ENCODE assay signal across 8 cellular contexts in the genomic region with DNA sequence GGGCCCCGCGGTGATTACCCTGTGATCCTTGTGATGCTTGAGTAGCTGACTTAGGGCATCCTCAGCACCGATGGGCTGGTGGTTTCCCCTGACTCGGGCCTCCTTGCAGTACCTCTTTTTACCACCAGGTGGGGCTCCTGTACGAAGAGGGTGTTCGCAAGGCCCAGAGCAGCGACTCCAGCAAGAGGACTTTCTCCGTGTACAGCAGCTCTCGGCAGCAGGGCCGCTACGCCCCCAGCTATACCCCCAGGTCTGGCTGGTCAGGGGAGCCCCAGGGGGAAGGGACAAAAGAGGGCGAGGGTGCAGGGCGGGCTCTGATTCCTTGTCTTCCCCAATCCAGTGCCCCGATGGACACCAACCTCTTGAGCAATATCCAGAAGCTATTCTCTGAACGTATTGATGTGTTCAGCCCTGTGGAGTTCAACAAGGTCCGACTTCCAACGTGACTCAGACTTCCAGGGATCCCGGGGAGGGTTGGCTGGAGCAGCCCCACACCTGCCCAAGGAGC. TPM values are rescaled to one million over a fixed set of nuclear protein-coding genes. Genes with fewer than 3 reads are reported as not detected.
DNase-seq lines count a peak whose midpoint lies in the region; ATAC-seq lines count a peak whose summit lies in the region.

No MANE protein-coding gene starts in this region.

- ATAC-seq in activated CD8-positive, alpha-beta T cell treated with anti-CD3 and anti-CD28 coated beads, Interleukin-2, amount 10 ng/mL, durations not matched to agents 7 days and 5 days = peak; percentile 43
- no peak for ATAC-seq in HG02973 (IDR thresholded peaks at IDR 0.05; ENCODE audit: unreplicated experiment)

- H2BK120ac ChIP-seq in mesenchymal stem cell (ENCODE audit: low read depth, low read length) = no peak overlapping the region

- H4K8ac ChIP-seq in mesenchymal stem cell (ENCODE audit: low read length) = no peak overlapping the region

- peak overlapping the region; percentile 56 for H4K91ac ChIP-seq in mesenchymal stem cell (ENCODE audit: low read length)

- 16% methylated on average over 18 of the region's 18 CpGs for WGBS in mesenchymal stem cell

- CTCF ChIA-PET in activated CD8-positive, alpha-beta T cell treated with anti-CD3 and anti-CD28 coated beads, Interleukin-2, amount 10 ng/mL, durations not matched to agents 7 days and 5 days (lab: Charles Lee) = interaction anchor here (0.7 to 5.2 kb wide), 26 partner anchors 8 to 400 kb away, joined by 3 to 117 read pairs (median 5); a partner anchor contains a TSS

- DNase-seq in DMS153 (lab: John Stamatoyannopoulos, UW) (peak; percentile 55), HuH-7 (ENCODE audit: low spot score) (peak; percentile 88), NOMO-1 treated with DMSO at 0.1 percent for 48 hours (lab: John Stamatoyannopoulos, UW; ENCODE audit: unreplicated experiment) (peak; percentile 67), mesenchymal stem cell (peak; percentile 85)
- DNase-seq in activated CD8-positive, alpha-beta T cell treated with anti-CD3 and anti-CD28 coated beads, Interleukin-2, amount 10 ng/mL, durations not matched to agents 7 days and 5 days = peak; percentile 97
- DNase-seq in effector CD4-positive, alpha-beta T cell = peak; percentile 94
- DNase-seq in stimulated activated CD8-positive, alpha-beta memory T cell treated with anti-CD3 and anti-CD28 coated beads, Interleukin-15, amount 100 ng/mL, for 24 hours (ENCODE audit: low read depth) = peak; percentile 98

- H3K9me3 ChIP-seq in mesenchymal stem cell (ENCODE audit: control insufficient read depth, low read length) = no peaks in the 10 kb centered on the region

- no peaks in the 10 kb centered on the region for H3K27me3 ChIP-seq in mesenchymal stem cell (ENCODE audit: control insufficient read depth in 1 of 2, insufficient read depth in 1 of 2, low read length in 2 of 2)

- no peak overlapping the region for H2BK5ac ChIP-seq in mesenchymal stem cell (ENCODE audit: low read depth, low read length, poor library complexity, severe bottlenecking)

- H3K4me1 ChIP-seq in mesenchymal stem cell (ENCODE audit: control insufficient read depth, insufficient read depth, low read depth, low read length) = peaks cover 33% of the 10 kb centered on the region

- POLR2A ChIA-PET in activated CD8-positive, alpha-beta T cell treated with anti-CD3 and anti-CD28 coated beads, Interleukin-2, amount 10 ng/mL, durations not matched to agents 7 days and 5 days (lab: Charles Lee) = interaction anchor here (0.8 to 4.7 kb wide), 10 partner anchors 9 to 262 kb away, joined by 3 to 30 read pairs (median 4); a partner anchor contains a TSS

- peaks cover 43% of the 10 kb centered on the region for H3K79me1 ChIP-seq in mesenchymal stem cell (replicated peaks; ENCODE audit: low read length, poor library complexity, severe bottlenecking)

- H3K27ac ChIP-seq in mesenchymal stem cell (ENCODE audit: low read length, poor library complexity, severe bottlenecking) = peak overlapping the region; percentile 35

- peaks cover 26% of the 10 kb centered on the region for H3K36me3 Mint-ChIP-seq in activated CD8-positive, alpha-beta T cell treated with anti-CD3 and anti-CD28 coated beads, Interleukin-2, amount 10 ng/mL, durations not matched to agents 7 days and 5 days (ENCODE audit: low read depth)

- H3K9me3 Mint-ChIP-seq in activated CD8-positive, alpha-beta T cell treated with anti-CD3 and anti-CD28 coated beads, Interleukin-2, amount 10 ng/mL, durations not matched to agents 7 days and 5 days (ENCODE audit: insufficient read depth) = no peaks in the 10 kb centered on the region

- H3K23ac ChIP-seq in mesenchymal stem cell (ENCODE audit: low read length in 2 of 2) = no peak overlapping the region

- peak overlapping the region in 1 of 2 experiments; percentile 47 for H2BK12ac ChIP-seq in mesenchymal stem cell (ENCODE audit: low read length in 2 of 2)

- peak overlapping the region in 1 of 2 experiments; percentile 26 for H3K4me3 ChIP-seq in mesenchymal stem cell (ENCODE audit: insufficient read depth in 1 of 2, low read depth in 1 of 2, low read length in 2 of 2)

- H3K9ac ChIP-seq in mesenchymal stem cell (ENCODE audit: low read length) = peak overlapping the region; percentile 58

- no peaks in the 10 kb centered on the region for H3K27me3 Mint-ChIP-seq in activated CD8-positive, alpha-beta T cell treated with anti-CD3 and anti-CD28 coated beads, Interleukin-2, amount 10 ng/mL, durations not matched to agents 7 days and 5 days (ENCODE audit: low read depth)

- H3K36me3 ChIP-seq in mesenchymal stem cell (ENCODE audit: control insufficient read depth in 1 of 2, insufficient read depth in 2 of 2, low read depth in 1 of 2, low read length in 2 of 2) = peaks cover 23 to 55% of the 10 kb centered on the region in 2 experiments

- H3K4me2 ChIP-seq in mesenchymal stem cell (ENCODE audit: low read length, poor library complexity, severe bottlenecking) = no peak overlapping the region

- peak overlapping the region; percentile 9 to 48 for H3K18ac ChIP-seq in mesenchymal stem cell (ENCODE audit: low read depth in 1 of 2, low read length in 2 of 2)

- H3K4me1 Mint-ChIP-seq in activated CD8-positive, alpha-beta T cell treated with anti-CD3 and anti-CD28 coated beads, Interleukin-2, amount 10 ng/mL, durations not matched to agents 7 days and 5 days (ENCODE audit: low read depth) = peaks cover 40% of the 10 kb centered on the region

- no peak overlapping the region for H2AFZ ChIP-seq in mesenchymal stem cell (ENCODE audit: low read depth, low read length)

- no peak overlapping the region for H3K14ac ChIP-seq in mesenchymal stem cell (ENCODE audit: low read length in 2 of 2)

- no peak overlapping the region for H2BK15ac ChIP-seq in mesenchymal stem cell (ENCODE audit: low read depth, poor library complexity, severe bottlenecking)

- peak overlapping the region; percentile 46 for H3K27ac Mint-ChIP-seq in activated CD8-positive, alpha-beta T cell treated with anti-CD3 and anti-CD28 coated beads, Interleukin-2, amount 10 ng/mL, durations not matched to agents 7 days and 5 days

- H3K4ac ChIP-seq in mesenchymal stem cell (ENCODE audit: low read depth in 1 of 2, low read length in 2 of 2) = peak overlapping the region in 1 of 2 experiments; percentile 32

- H2AK5ac ChIP-seq in mesenchymal stem cell (ENCODE audit: low read length, severe bottlenecking) = no peak overlapping the region

- H3K4me3 Mint-ChIP-seq in activated CD8-positive, alpha-beta T cell treated with anti-CD3 and anti-CD28 coated beads, Interleukin-2, amount 10 ng/mL, durations not matched to agents 7 days and 5 days = no peak overlapping the region

RNA-seq across cellular contexts. Expression of a gene that starts 1.3 kb away (rescaled TPM):
- 10 to 100 TPM; 25.3 to 26.1 TPM for total RNA-seq in activated CD8-positive, alpha-beta T cell treated with anti-CD3 and anti-CD28 coated beads, Interleukin-2, amount 10 ng/mL, durations not matched to agents 7 days and 5 days
- 37.6 TPM for polyA plus RNA-seq in mesenchymal stem cell (2013, experiment 1 of 2)
- polyA plus RNA-seq in mesenchymal stem cell (2013, experiment 2 of 2) = 37.2 TPM

RNA-seq across cellular contexts. Expression of a gene that starts 7.1 kb away (rescaled TPM):
- total RNA-seq in activated CD8-positive, alpha-beta T cell treated with anti-CD3 and anti-CD28 coated beads, Interleukin-2, amount 10 ng/mL, durations not matched to agents 7 days and 5 days = 10 to 100 TPM; 11.6 to 12.4 TPM
- polyA plus RNA-seq in mesenchymal stem cell (2013, experiment 1 of 2) = 5.1 TPM
- polyA plus RNA-seq in mesenchymal stem cell (2013, experiment 2 of 2) = 5.0 TPM

RNA-seq across cellular contexts. Expression of a gene that starts 11.5 kb away (rescaled TPM):
- 1,000 to 10,000 TPM in 1 of 2 experiments, 100 to 1,000 TPM in 1; 986 to 1,038 TPM for total RNA-seq in activated CD8-positive, alpha-beta T cell treated with anti-CD3 and anti-CD28 coated beads, Interleukin-2, amount 10 ng/mL, durations not matched to agents 7 days and 5 days
- 1,069 TPM for polyA plus RNA-seq in mesenchymal stem cell (2013, experiment 1 of 2)
- polyA plus RNA-seq in mesenchymal stem cell (2013, experiment 2 of 2) = 1,068 TPM

RNA-seq across cellular contexts. Expression of a gene that starts 11.7 kb away (rescaled TPM):
- total RNA-seq in activated CD8-positive, alpha-beta T cell treated with anti-CD3 and anti-CD28 coated beads, Interleukin-2, amount 10 ng/mL, durations not matched to agents 7 days and 5 days = 10 to 100 TPM; 47.3 to 51.1 TPM
- polyA plus RNA-seq in mesenchymal stem cell (2013, experiment 1 of 2) = 34.0 TPM
- 33.7 TPM for polyA plus RNA-seq in mesenchymal stem cell (2013, experiment 2 of 2)

RNA-seq across cellular contexts. Expression of a gene that starts 14.4 kb away (rescaled TPM):
- 100 to 1,000 TPM; 116 to 131 TPM for total RNA-seq in activated CD8-positive, alpha-beta T cell treated with anti-CD3 and anti-CD28 coated beads, Interleukin-2, amount 10 ng/mL, durations not matched to agents 7 days and 5 days
- 33.1 TPM for polyA plus RNA-seq in mesenchymal stem cell (2013, experiment 1 of 2)
- polyA plus RNA-seq in mesenchymal stem cell (2013, experiment 2 of 2) = 37.1 TPM
